In genomic region chr6:108946695-108947094, GRCh38 we compare ENCODE assay signal across 11 cellular contexts.
DNase-seq lines count a peak whose midpoint lies in the region; ATAC-seq and TF ChIP-seq lines count a peak whose summit lies in the region.
"Had no signal": no experiment of that assay in that cellular context is flagged by ENCODE, and none has a peak within 500 bp of the region (broad histone marks: within the 10 kb centered on the region; RNA-seq: fewer than 3 reads in every experiment).

No MANE protein-coding gene starts in this region.

- DNase-seq in RWPE2 (ENCODE audit: low spot score) (no peak), epithelial cell of prostate (ENCODE audit: low read depth, low spot score) (no peak), tibial artery (no peak), HT-29 (ENCODE audit: low spot score) (no peak)
- DNase-seq: activated T-cell treated with anti-CD3 and anti-CD28 coated beads, Interleukin-2, amount 50 U/mL, for 24 hours; effector CD8-positive, alpha-beta T cell; NCI-H748 treated with DMSO at 0.1 percent for 48 hours; stimulated activated CD4-positive, alpha-beta T cell treated with anti-CD3 and anti-CD28 coated beads, Interleukin-4, amount 100 ng/mL, for 24 hours had no signal

- H3K27ac ChIP-seq in RWPE2 (ENCODE audit: poor library complexity, severe bottlenecking) (peak overlapping the region; percentile 83), epithelial cell of prostate (peak overlapping the region; percentile 92), mucosa of rectum (ENCODE audit: low read depth in 2 of 2, low read length in 2 of 2) (peak overlapping the region; percentile 44 to 55), tibial artery (peak overlapping the region; percentile 81 to 84)

- H3K9ac ChIP-seq in mucosa of rectum (ENCODE audit: low read depth in 1 of 2, low read length in 2 of 2), result no peak overlapping the region

- ATAC-seq in RWPE2 (ENCODE audit: low read depth), result no peak
- no peak for ATAC-seq in HG03342 (IDR thresholded peaks at IDR 0.05; ENCODE audit: unreplicated experiment)
- no peak for ATAC-seq in GM19452 (IDR thresholded peaks at IDR 0.05; ENCODE audit: unreplicated experiment)

- H3K9me3 ChIP-seq in RWPE2 (ENCODE audit: severe bottlenecking) (no peaks in the 10 kb centered on the region), mucosa of rectum (ENCODE audit: control insufficient read depth in 2 of 2, low read length in 2 of 2) (no peaks in the 10 kb centered on the region), tibial artery (no peaks in the 10 kb centered on the region)

- H3K4me1 ChIP-seq in RWPE2 (ENCODE audit: insufficient read depth, poor library complexity, severe bottlenecking) (peaks cover 42% of the 10 kb centered on the region), mucosa of rectum (ENCODE audit: control insufficient read depth in 2 of 2, insufficient read depth in 2 of 2, low read length in 2 of 2) (peaks cover 3 to 32% of the 10 kb centered on the region in 2 donors), tibial artery (peaks cover 0 to 59% (median 45%) of the 10 kb centered on the region in 4 donors)

- H3K36me3 ChIP-seq in RWPE2 (ENCODE audit: low read depth) (no peaks in the 10 kb centered on the region), mucosa of rectum (ENCODE audit: control insufficient read depth in 2 of 2, insufficient read depth in 2 of 2, low read length in 2 of 2) (no peaks in the 10 kb centered on the region), tibial artery (no peaks in the 10 kb centered on the region)

- TF ChIP-seq CTCF in RWPE2 (IDR thresholded peaks at IDR 0.05; ENCODE audit: poor library complexity, severe bottlenecking), result no peak
- TF ChIP-seq CTCF in tibial artery (IDR thresholded peaks at IDR 0.05), result no peak

- H3K27me3 ChIP-seq in RWPE2 (ENCODE audit: insufficient read depth, poor library complexity, severe bottlenecking), result no peaks in the 10 kb centered on the region
- no peaks in the 10 kb centered on the region for H3K27me3 ChIP-seq in mucosa of rectum (ENCODE audit: control insufficient read depth in 2 of 2, insufficient read depth in 2 of 2, low read length in 2 of 2)
- H3K27me3 ChIP-seq in tibial artery, result no peaks in the 10 kb centered on the region

- H3K4me3 ChIP-seq in RWPE2 (ENCODE audit: severe bottlenecking) (no peak overlapping the region), mucosa of rectum (ENCODE audit: low read length in 2 of 2) (no peak overlapping the region), tibial artery (peak overlapping the region in 1 of 2 donors; percentile 6)

- intact Hi-C loops in tibial artery (cut with DNase I; ENCODE audit: low total_unique reads), result loop anchor here (5.0 kb wide), 1 partner anchor 61 kb away; no protein-coding TSS in a partner anchor
